In the genomic region with DNA sequence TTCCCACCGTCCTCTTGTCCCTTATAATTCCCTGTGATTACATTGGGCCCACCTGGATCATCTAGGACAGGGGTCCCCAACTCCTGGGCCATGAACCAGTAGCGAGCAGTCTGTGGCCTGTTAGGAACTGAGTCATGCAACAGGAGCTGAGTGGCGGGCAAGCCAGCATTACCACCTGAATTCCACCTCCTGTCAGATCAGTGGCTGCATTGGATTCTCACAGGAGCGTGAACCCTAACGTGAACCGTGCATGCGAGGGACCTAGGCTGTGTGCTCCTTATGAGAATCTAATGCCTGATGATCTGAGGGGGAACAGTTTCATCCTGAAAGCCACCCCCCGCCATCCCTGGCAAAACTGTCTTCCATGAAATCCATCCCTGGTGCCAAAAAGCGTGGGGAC, we compare ENCODE assay signal across 23 cellular contexts. TPM values are rescaled to one million over a fixed set of nuclear protein-coding genes. Genes with fewer than 3 reads are reported as not detected.
DNase-seq lines count a peak whose midpoint lies in the region; ATAC-seq, FAIRE-seq and TF ChIP-seq lines count a peak whose summit lies in the region.
"Had no signal": no experiment of that assay in that cellular context is flagged by ENCODE, and none has a peak within 500 bp of the region (broad histone marks: within the 10 kb centered on the region; RNA-seq: fewer than 3 reads in every experiment).

No MANE protein-coding gene starts in this region.

- POLR2A ChIA-PET in OCI-LY7 (lab: Charles Lee) = interaction anchor here (0.8 to 1.1 kb wide), 2 partner anchors 9 to 19 kb away, joined by 5 to 7 read pairs; no protein-coding TSS in a partner anchor

- H3K36me3 ChIP-seq in gastroesophageal sphincter (peaks cover 0 to 4% of the 10 kb centered on the region in 2 donors), gastrocnemius medialis (no peaks in the 10 kb centered on the region), OCI-LY7 (ENCODE audit: insufficient read depth, low read length) (peaks cover 43% of the 10 kb centered on the region)

- no peak for ATAC-seq in activated T-cell treated with anti-CD3 and anti-CD28 coated beads, Interleukin-2, amount 50 U/mL, for 72 hours (replicated peaks in 1 of 2)
- ATAC-seq in gastroesophageal sphincter (no peak), gastrocnemius medialis (no peak)
- ATAC-seq: Right ventricle myocardium inferior had no signal

- no peaks in the 10 kb centered on the region for H3K9me3 ChIP-seq in gastroesophageal sphincter
- no peaks in the 10 kb centered on the region for H3K9me3 ChIP-seq in gastrocnemius medialis
- peaks cover 20% of the 10 kb centered on the region; the same call in 1 of the 2 replicates for H3K9me3 ChIP-seq in OCI-LY7 (ENCODE audit: low read length)

- no peak for DNase-seq in activated T-cell treated with anti-CD3 and anti-CD28 coated beads, Interleukin-2, amount 50 U/mL, for 72 hours
- no peak for DNase-seq in activated T-cell treated with anti-CD3 and anti-CD28 coated beads, Interleukin-2, amount 50 U/mL, for 1 hour
- no peak for DNase-seq in activated T-helper 1 cell treated with anti-CD3 and anti-CD28 coated beads, Interleukin-12 subunit alpha, Interleukin-12 subunit beta, Interleukin-2, Interleukin-4 antibody, amounts not matched to agents 30 ng/mL and 10 ng/mL and 1 ng/mL, durations not matched to agents 14 hours and 24 hours and 36 hours (ENCODE audit: low spot score)
- DNase-seq in gastrocnemius medialis (no peak), HCEC 1CT (no peak), GM19239 (ENCODE audit: insufficient read length, low spot score) (no peak), OCI-LY7 (ENCODE audit: low spot score) (no peak)
- DNase-seq: AML-193; C1 segment of cervical spinal cord; Calu3; CD8-positive, alpha-beta memory T cell; DMS153; Kasumi-1; NCI-H1694; NCI-H2081 treated with DMSO at 0.1 percent for 48 hours; NCI-H2171 treated with DMSO at 0.1 percent for 48 hours; NCI-H524 treated with DMSO at 0.1 percent for 48 hours; NCI-H82; OCI-M1 had no signal

- no peak for FAIRE-seq in GM19239 (lab: Jason Lieb, UNC)
- FAIRE-seq: GM12892, GM18507 had no signal

- peaks cover 56% of the 10 kb centered on the region; the same call in 1 of the 2 replicates for H3K79me2 ChIP-seq in OCI-LY7 (ENCODE audit: insufficient read depth, low read depth, low read length)

- peak overlapping the region; percentile 6 for H3K27ac Mint-ChIP-seq in activated T-cell treated with anti-CD3 and anti-CD28 coated beads, Interleukin-2, amount 50 U/mL, for 72 hours
- H3K27ac Mint-ChIP-seq in activated T-helper 1 cell treated with anti-CD3 and anti-CD28 coated beads, Interleukin-12 subunit alpha, Interleukin-12 subunit beta, Interleukin-2, Interleukin-4 antibody, amounts not matched to agents 30 ng/mL and 10 ng/mL and 1 ng/mL, durations not matched to agents 14 hours and 24 hours and 36 hours = peak overlapping the region; percentile 6

- intact Hi-C loops in activated T-helper 1 cell treated with anti-CD3 and anti-CD28 coated beads, Interleukin-12 subunit alpha, Interleukin-12 subunit beta, Interleukin-2, Interleukin-4 antibody, amounts not matched to agents 30 ng/mL and 10 ng/mL and 1 ng/mL, durations not matched to agents 14 hours and 24 hours and 36 hours (cut with micrococcal nuclease) = no loop called here
- intact Hi-C loops in gastrocnemius medialis (cut with DNase I; ENCODE audit: low total_unique reads) (no loop called here), OCI-LY7 (cut with micrococcal nuclease; ENCODE audit: unreplicated experiment) (no loop called here)

- no peaks in the 10 kb centered on the region for H3K9me2 ChIP-seq in OCI-LY7 (ENCODE audit: insufficient read depth, low read length)

- TF ChIP-seq CTCF in gastroesophageal sphincter (IDR thresholded peaks at IDR 0.05) = no peak
- no peak for TF ChIP-seq CTCF in gastrocnemius medialis (IDR thresholded peaks at IDR 0.05 in 4 of 5, conservative IDR thresholded peaks at IDR 0.05 in 1 of 5)
- TF ChIP-seq CTCF in OCI-LY7 (conservative IDR thresholded peaks at IDR 0.05; ENCODE audit: low read length) = no peak

- TF ChIP-seq EP300 in gastroesophageal sphincter (IDR thresholded peaks at IDR 0.05) = no peak

- WGBS in gastroesophageal sphincter (ENCODE audit: low coverage in 1 of 2), 2 donors = 92% methylated on average over 4 of the region's 9 CpGs; no CpG with 5 or more reads in 1 of the 2 donors

- H4K20me1 ChIP-seq in OCI-LY7 (ENCODE audit: insufficient read depth, low read length) = no peaks in the 10 kb centered on the region

- peaks cover 19 to 26% of the 10 kb centered on the region in 2 donors for H3K36me3 Mint-ChIP-seq in activated T-cell treated with anti-CD3 and anti-CD28 coated beads, Interleukin-2, amount 50 U/mL, for 72 hours (ENCODE audit: insufficient read depth in 2 of 2)
- peaks cover 37% of the 10 kb centered on the region for H3K36me3 Mint-ChIP-seq in activated T-helper 1 cell treated with anti-CD3 and anti-CD28 coated beads, Interleukin-12 subunit alpha, Interleukin-12 subunit beta, Interleukin-2, Interleukin-4 antibody, amounts not matched to agents 30 ng/mL and 10 ng/mL and 1 ng/mL, durations not matched to agents 14 hours and 24 hours and 36 hours (ENCODE audit: low read depth)

- H3K4me3 ChIP-seq in gastroesophageal sphincter = no peak overlapping the region
- no peak overlapping the region for H3K4me3 ChIP-seq in gastrocnemius medialis
- no peak overlapping the region for H3K4me3 ChIP-seq in OCI-LY7 (ENCODE audit: low read depth, low read length, poor library complexity, severe bottlenecking)

- in situ Hi-C loops in gastrocnemius medialis (cut with MboI; ENCODE audit: low sequenced_read_pairs in 4 of 4) = no loop called here

- H3K4me1 ChIP-seq in gastroesophageal sphincter (peaks cover 0 to 88% (median 20%) of the 10 kb centered on the region in 3 donors), gastrocnemius medialis (peaks cover 54 to 70% of the 10 kb centered on the region in 2 donors), OCI-LY7 (ENCODE audit: insufficient read depth, low read length, poor library complexity, severe bottlenecking) (peaks cover 46% of the 10 kb centered on the region)

- no peaks in the 10 kb centered on the region for H3K27me3 Mint-ChIP-seq in activated T-cell treated with anti-CD3 and anti-CD28 coated beads, Interleukin-2, amount 50 U/mL, for 72 hours (ENCODE audit: low read depth)
- H3K27me3 Mint-ChIP-seq in activated T-helper 1 cell treated with anti-CD3 and anti-CD28 coated beads, Interleukin-12 subunit alpha, Interleukin-12 subunit beta, Interleukin-2, Interleukin-4 antibody, amounts not matched to agents 30 ng/mL and 10 ng/mL and 1 ng/mL, durations not matched to agents 14 hours and 24 hours and 36 hours (ENCODE audit: insufficient read depth) = no peaks in the 10 kb centered on the region
- H3K27me3 Mint-ChIP-seq: CD8-positive, alpha-beta memory T cell had no signal

- TF ChIP-seq POLR2A in gastroesophageal sphincter (IDR thresholded peaks at IDR 0.05) (no peak), gastrocnemius medialis (IDR thresholded peaks at IDR 0.05) (no peak)

- H2AFZ ChIP-seq in OCI-LY7 (ENCODE audit: low read length) = no peak overlapping the region

- H3K27ac ChIP-seq in gastroesophageal sphincter (peak overlapping the region in 3 of 4 donors; percentile 81 to 86 (median 83)), gastrocnemius medialis (peak overlapping the region; percentile 69 to 92 (median 80)), OCI-LY7 (ENCODE audit: low read depth, low read length, poor library complexity, severe bottlenecking) (no peak overlapping the region)

- CTCF ChIA-PET in OCI-LY7 (lab: Charles Lee; ENCODE audit: unreplicated experiment) = no interaction called here

- peaks cover 45% of the 10 kb centered on the region for H3K4me1 Mint-ChIP-seq in activated T-cell treated with anti-CD3 and anti-CD28 coated beads, Interleukin-2, amount 50 U/mL, for 72 hours (ENCODE audit: low read depth)
- H3K4me1 Mint-ChIP-seq in activated T-helper 1 cell treated with anti-CD3 and anti-CD28 coated beads, Interleukin-12 subunit alpha, Interleukin-12 subunit beta, Interleukin-2, Interleukin-4 antibody, amounts not matched to agents 30 ng/mL and 10 ng/mL and 1 ng/mL, durations not matched to agents 14 hours and 24 hours and 36 hours (ENCODE audit: low read depth) = peaks cover 30% of the 10 kb centered on the region

- no peak overlapping the region for H3K4me3 Mint-ChIP-seq in activated T-cell treated with anti-CD3 and anti-CD28 coated beads, Interleukin-2, amount 50 U/mL, for 72 hours
- H3K4me3 Mint-ChIP-seq in activated T-helper 1 cell treated with anti-CD3 and anti-CD28 coated beads, Interleukin-12 subunit alpha, Interleukin-12 subunit beta, Interleukin-2, Interleukin-4 antibody, amounts not matched to agents 30 ng/mL and 10 ng/mL and 1 ng/mL, durations not matched to agents 14 hours and 24 hours and 36 hours = no peak overlapping the region

- no peak overlapping the region for H3K4me2 ChIP-seq in OCI-LY7 (ENCODE audit: low read length)

- no peaks in the 10 kb centered on the region for H3K27me3 ChIP-seq in gastroesophageal sphincter
- no peaks in the 10 kb centered on the region for H3K27me3 ChIP-seq in gastrocnemius medialis

- peaks cover 2 to 5% of the 10 kb centered on the region in 2 donors for H3K9me3 Mint-ChIP-seq in activated T-cell treated with anti-CD3 and anti-CD28 coated beads, Interleukin-2, amount 50 U/mL, for 72 hours
- H3K9me3 Mint-ChIP-seq in activated T-helper 1 cell treated with anti-CD3 and anti-CD28 coated beads, Interleukin-12 subunit alpha, Interleukin-12 subunit beta, Interleukin-2, Interleukin-4 antibody, amounts not matched to agents 30 ng/mL and 10 ng/mL and 1 ng/mL, durations not matched to agents 14 hours and 24 hours and 36 hours = peaks cover 12% of the 10 kb centered on the region

- BruUV-seq in OCI-LY7 (replicated peaks; lab: Mats Ljungman, UMichigan) = no TSS peak

RNA-seq across cellular contexts. Expression of a gene that starts 36.8 kb away (rescaled TPM):
- total RNA-seq in activated T-cell treated with anti-CD3 and anti-CD28 coated beads, Interleukin-2, amount 50 U/mL, for 72 hours = 10 to 100 TPM; 82.3 to 90.4 TPM
- total RNA-seq in activated T-helper 1 cell treated with anti-CD3 and anti-CD28 coated beads, Interleukin-12 subunit alpha, Interleukin-12 subunit beta, Interleukin-2, Interleukin-4 antibody, amounts not matched to agents 30 ng/mL and 10 ng/mL and 1 ng/mL, durations not matched to agents 14 hours and 24 hours and 36 hours = 102 and 108 TPM in 2 replicates
- total RNA-seq in gastroesophageal sphincter (100 to 1,000 TPM in 1 of 4 donors, 10 to 100 TPM in 3; 50.8 to 122 (median 63.1) TPM), gastrocnemius medialis (10 to 100 TPM; 19.3 to 43.7 (median 26.2) TPM), OCI-LY7 (2022) (71.8 and 72.8 TPM in 2 replicates)
- total RNA-seq in OCI-LY7 (2014; rRNA removed; shearing (Covaris generic)) = 39.9 and 43.3 TPM in 2 replicates
